Comparison of ENCODE assay signal across 9 cellular contexts in the genomic region with DNA sequence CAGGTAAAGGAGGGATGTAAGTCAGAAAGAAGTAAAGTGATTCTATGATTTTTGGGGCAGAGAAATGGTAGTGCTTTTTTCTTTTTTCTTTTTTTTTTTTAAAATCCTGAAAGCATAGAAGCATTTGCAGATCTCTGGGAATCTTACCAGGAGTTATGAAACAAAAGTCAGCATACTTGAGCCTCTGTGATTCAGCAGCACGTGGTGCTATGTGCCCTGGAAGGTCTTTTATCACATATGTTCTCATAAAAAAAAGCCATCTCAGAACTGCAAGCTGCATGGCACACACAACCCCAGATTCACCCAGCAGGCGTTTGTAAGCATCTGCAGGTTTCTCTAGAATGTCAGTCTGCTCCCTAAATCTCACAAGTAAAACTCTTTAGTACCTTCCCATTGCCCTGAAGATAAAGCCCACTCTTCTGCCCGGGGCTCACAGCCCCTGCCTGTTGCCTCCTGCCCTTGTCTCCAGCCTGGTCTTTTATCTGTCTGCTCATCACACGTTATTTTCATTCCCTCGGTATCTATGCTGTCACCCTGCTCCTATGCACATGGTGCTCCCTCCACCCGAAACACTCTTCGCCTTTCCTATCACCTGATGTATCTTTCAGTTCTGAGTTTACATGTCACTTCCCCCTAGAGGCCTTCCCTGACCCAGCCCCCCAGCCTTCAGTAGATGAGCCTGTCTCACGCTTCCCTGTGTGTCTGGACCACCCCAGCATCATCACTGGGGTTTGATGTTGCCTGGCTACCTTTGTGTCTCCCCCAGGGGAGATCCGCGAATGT.
DNase-seq lines count a peak whose midpoint lies in the region; ATAC-seq, FAIRE-seq and TF ChIP-seq lines count a peak whose summit lies in the region.
"Had no signal": no experiment of that assay in that cellular context is flagged by ENCODE, and none has a peak within 500 bp of the region (broad histone marks: within the 10 kb centered on the region; RNA-seq: fewer than 3 reads in every experiment).

No MANE protein-coding gene starts in this region.

- peaks cover 3% of the 10 kb centered on the region; the same call in 1 of the 2 replicates for H3K27me3 Mint-ChIP-seq in H9 (ENCODE audit: low read depth)
- H3K27me3 Mint-ChIP-seq in mesothelial cell of epicardium (ENCODE audit: low read depth), result peaks cover 8% of the 10 kb centered on the region

- peaks cover 31 to 37% of the 10 kb centered on the region in 2 experiments for H3K4me1 Mint-ChIP-seq in H9
- peaks cover 55% of the 10 kb centered on the region for H3K4me1 Mint-ChIP-seq in mesothelial cell of epicardium

- peak; percentile 99 for FAIRE-seq in GM12892 (lab: Jason Lieb, UNC)
- FAIRE-seq: colon had no signal

- no peak overlapping the region for H2BK5ac ChIP-seq in H9 (ENCODE audit: insufficient read length, low read length)

- H3K4me3 Mint-ChIP-seq in H9, result no peak overlapping the region; a peak in 1 of 5 replicates
- H3K4me3 Mint-ChIP-seq in mesothelial cell of epicardium, result no peak overlapping the region

- ATAC-seq in esophagus mucosa, result no peak

- no peak overlapping the region for H4K8ac ChIP-seq in H9 (replicated peaks; ENCODE audit: insufficient read length, low read depth, low read length)

- H2BK120ac ChIP-seq in H9 (ENCODE audit: low read depth, low read length, poor library complexity, severe bottlenecking), result no peak overlapping the region

- H3K4me1 ChIP-seq in H9 (ENCODE audit: insufficient read depth, low read length), result no peaks in the 10 kb centered on the region; the same call in 1 of the 2 replicates
- H3K4me1 ChIP-seq in OCI-LY3 (ENCODE audit: low read length), result peaks cover 74% of the 10 kb centered on the region

- peak overlapping the region; percentile 56 for H3K4me3 ChIP-seq in OCI-LY3 (ENCODE audit: low read length)

- no CpG with 5 or more reads among the region's 10 CpGs for WGBS in H9 (ENCODE audit: extremely low coverage, insufficient read length, low lambda C conversion rate)

- H4K91ac ChIP-seq in H9 (ENCODE audit: insufficient read length, low read depth, low read length), result no peak overlapping the region

- H3K27ac Mint-ChIP-seq in H9 (peak overlapping the region in 2 of 3 experiments; percentile 40 to 41; a peak in 3 of 7 replicates), mesothelial cell of epicardium (peak overlapping the region; percentile 75)

- no peaks in the 10 kb centered on the region for H3K79me1 ChIP-seq in H9 (ENCODE audit: insufficient read depth, low read depth, low read length, poor library complexity, severe bottlenecking)

- no peaks in the 10 kb centered on the region for H3K23me2 ChIP-seq in H9 (ENCODE audit: insufficient read length, low read depth, low read length, poor library complexity, severe bottlenecking)

- no peak overlapping the region for H3K9ac ChIP-seq in H9 (ENCODE audit: extremely low read depth, insufficient read length, low read length)
- peak overlapping the region; percentile 72 for H3K9ac ChIP-seq in OCI-LY3 (ENCODE audit: low read length)

- TF ChIP-seq CTCF in H9 (conservative IDR thresholded peaks at IDR 0.05) (no peak), OCI-LY3 (IDR thresholded peaks at IDR 0.05; ENCODE audit: low read depth, low read length) (no peak), mesothelial cell of epicardium (IDR thresholded peaks at IDR 0.05; ENCODE audit: unreplicated experiment) (no peak)

- no peaks in the 10 kb centered on the region for H3K79me2 ChIP-seq in H9 (ENCODE audit: insufficient read depth, low read length)
- no peaks in the 10 kb centered on the region for H3K79me2 ChIP-seq in OCI-LY3 (ENCODE audit: low read length)

- H3K23ac ChIP-seq in H9 (ENCODE audit: insufficient read length, low read depth, low read length), result no peak overlapping the region

- H3K27me3 ChIP-seq in H9 (ENCODE audit: insufficient read depth, low read length) (no peaks in the 10 kb centered on the region), OCI-LY3 (ENCODE audit: low read depth, low read length) (no peaks in the 10 kb centered on the region)

- H3T11ph ChIP-seq in H9 (ENCODE audit: low read length), result no peak overlapping the region

- H2AK5ac ChIP-seq in H9 (ENCODE audit: insufficient read length, low read length), result no peak overlapping the region

- TF ChIP-seq POLR2A in GM12892 (IDR thresholded peaks at IDR 0.05; ENCODE audit: low read depth, low read length), result peak; percentile 37; the same call in 1 of the 2 replicates

- H2AFZ ChIP-seq in H9 (ENCODE audit: low read length) (no peak overlapping the region), OCI-LY3 (ENCODE audit: low read depth, low read length) (no peak overlapping the region)

- H3K4me2 ChIP-seq in H9 (ENCODE audit: insufficient read depth, insufficient read length, low read length) (no peak overlapping the region), OCI-LY3 (ENCODE audit: low read length) (peak overlapping the region; percentile 72)

- H3K27ac ChIP-seq in H9 (ENCODE audit: insufficient read length, low read depth, low read length) (no peak overlapping the region), OCI-LY3 (ENCODE audit: low read length) (peak overlapping the region; percentile 94)

- H2BK15ac ChIP-seq in H9 (ENCODE audit: low read depth, low read length), result no peak overlapping the region

- no peak overlapping the region for H2BK20ac ChIP-seq in H9 (ENCODE audit: low read depth, low read length, poor library complexity, severe bottlenecking)

- no peaks in the 10 kb centered on the region for H3K9me3 ChIP-seq in H9 (ENCODE audit: control insufficient read depth, low read depth, low read length)
- H3K9me3 ChIP-seq in OCI-LY3 (ENCODE audit: insufficient read depth, low read length), result no peaks in the 10 kb centered on the region

- peaks cover 3% of the 10 kb centered on the region for H3K36me3 ChIP-seq in OCI-LY3 (replicated peaks; ENCODE audit: low read depth, low read length)

- no peaks in the 10 kb centered on the region for H3K9me3 Mint-ChIP-seq in H9
- no peaks in the 10 kb centered on the region for H3K9me3 Mint-ChIP-seq in mesothelial cell of epicardium

- H3K36me3 Mint-ChIP-seq in H9 (ENCODE audit: insufficient read depth in 1 of 3, low read depth in 3 of 3) (no peaks in the 10 kb centered on the region), mesothelial cell of epicardium (no peaks in the 10 kb centered on the region)

- H3K56ac ChIP-seq in H9 (ENCODE audit: insufficient read length, low read depth, low read length), result no peak overlapping the region

- H2BK12ac ChIP-seq in H9 (ENCODE audit: insufficient read length, low read depth, low read length), result no peak overlapping the region

- no peak overlapping the region for H3K18ac ChIP-seq in H9 (ENCODE audit: insufficient read length, low read depth, low read length)

- no peak overlapping the region for H3K4ac ChIP-seq in H9 (ENCODE audit: low read depth, low read length)

- no peak overlapping the region for H3K14ac ChIP-seq in H9 (ENCODE audit: insufficient read depth, low read length)

- H4K20me1 ChIP-seq in H9 (ENCODE audit: control insufficient read depth, insufficient read depth, insufficient read length), result no peaks in the 10 kb centered on the region
- H4K20me1 ChIP-seq in OCI-LY3 (ENCODE audit: insufficient read depth, low read length), result no peaks in the 10 kb centered on the region

- peak; percentile 56 for DNase-seq in GM12892 (ENCODE audit: insufficient read length)
- no peak for DNase-seq in H9
- DNase-seq in mesothelial cell of epicardium (ENCODE audit: low spot score in 2 of 2, unreplicated experiment in 2 of 2), result no peak
- no peak for DNase-seq in NCI-H2196 treated with DMSO at 0.1 percent for 48 hours (lab: John Stamatoyannopoulos, UW; ENCODE audit: unreplicated experiment)
- no peak for DNase-seq in DMS53 (lab: John Stamatoyannopoulos, UW)
- no peak for DNase-seq in LoVo (ENCODE audit: low spot score)

- no peak overlapping the region for H4K5ac ChIP-seq in H9 (ENCODE audit: insufficient read length, low read depth, low read length)
